ENCODE assay signal across 9 cellular contexts in the genomic region with DNA sequence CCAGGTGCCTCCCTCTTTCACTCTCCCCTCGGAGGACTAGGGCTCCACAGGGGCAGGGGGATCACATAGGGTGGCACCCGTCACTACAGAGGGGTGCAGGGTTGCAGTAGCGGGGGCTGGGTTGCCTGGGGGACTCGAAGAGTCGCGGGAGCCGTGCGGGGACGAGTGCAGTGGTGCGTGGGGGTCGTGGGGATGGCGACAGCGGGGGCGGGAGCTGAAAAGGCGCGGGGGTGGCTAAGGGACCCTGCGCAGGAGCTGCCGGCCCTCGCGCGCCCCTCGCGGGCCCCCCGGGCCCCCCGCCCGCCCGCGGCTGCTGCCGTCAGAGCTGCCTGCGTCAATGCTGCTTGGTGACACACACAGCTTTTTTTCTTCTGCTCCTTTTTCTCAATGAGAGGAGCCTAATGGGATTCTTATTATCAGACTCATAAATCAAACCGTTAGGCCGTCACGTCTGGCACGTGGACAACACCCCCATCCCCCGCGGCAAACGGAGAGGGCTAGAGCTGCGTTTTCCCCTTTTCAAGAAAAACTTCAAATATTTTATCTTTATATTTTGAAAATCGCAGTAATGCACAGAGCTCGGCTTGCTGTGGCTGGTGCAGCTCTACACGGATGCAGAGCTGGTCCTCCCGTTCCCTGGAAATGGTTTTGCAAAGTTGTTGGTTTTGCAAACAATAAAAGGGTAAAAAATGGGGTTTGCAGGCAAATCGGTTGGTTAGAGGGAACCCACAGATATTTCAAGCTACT.
DNase-seq lines count a peak whose midpoint lies in the region; ATAC-seq and TF ChIP-seq lines count a peak whose summit lies in the region.
"Had no signal": no experiment of that assay in that cellular context is flagged by ENCODE, and none has a peak within 500 bp of the region (broad histone marks: within the 10 kb centered on the region; RNA-seq: fewer than 3 reads in every experiment).

No MANE protein-coding gene starts in this region.

- H3K4me1 ChIP-seq in CD8-positive, alpha-beta T cell (ENCODE audit: insufficient read depth, low read length), result no peaks in the 10 kb centered on the region
- H3K4me1 ChIP-seq in fibroblast of lung (ENCODE audit: control insufficient read depth, extremely low read depth, insufficient read depth, low read length), result peaks cover 3% of the 10 kb centered on the region
- H3K4me1 ChIP-seq in neuronal stem cell (ENCODE audit: control insufficient read depth in 2 of 2, insufficient read depth in 1 of 2, low read depth in 1 of 2, low read length in 2 of 2), result peaks cover 16 to 20% of the 10 kb centered on the region in 2 donors

- no peak overlapping the region for H3K27ac Mint-ChIP-seq in CD8-positive, alpha-beta T cell
- H3K27ac Mint-ChIP-seq: activated naive CD8-positive, alpha-beta T cell had no signal

- H3K4me3 Mint-ChIP-seq in CD8-positive, alpha-beta T cell, result no peak overlapping the region
- H3K4me3 Mint-ChIP-seq: activated naive CD8-positive, alpha-beta T cell had no signal

- no peaks in the 10 kb centered on the region for H3K36me3 ChIP-seq in CD8-positive, alpha-beta T cell (ENCODE audit: insufficient read depth, low read length)
- H3K36me3 ChIP-seq in fibroblast of lung (ENCODE audit: control insufficient read depth, insufficient read depth, low read length) (no peaks in the 10 kb centered on the region), neuronal stem cell (replicated peaks in 1 of 2; ENCODE audit: control insufficient read depth in 2 of 2, insufficient read depth in 2 of 2, low read length in 2 of 2) (no peaks in the 10 kb centered on the region)

- no CpG with 5 or more reads among the region's 43 CpGs for WGBS in neuronal stem cell (ENCODE audit: extremely low coverage in 2 of 2, insufficient read length in 2 of 2, insufficient replicate concordance in 1 of 2), 2 donors
- 0 to 3% methylated on average over 26 to 32 of the region's 43 CpGs for WGBS in lower leg skin, 2 donors

- intact Hi-C loops in CD8-positive, alpha-beta T cell (cut with DNase I, micrococcal nuclease), result no loop called here
- intact Hi-C loops in lower leg skin (cut with DNase I; ENCODE audit: low total_unique reads), result no loop called here

- H3K9me3 Mint-ChIP-seq in CD8-positive, alpha-beta T cell, result no peaks in the 10 kb centered on the region

- H3K27me3 Mint-ChIP-seq in CD8-positive, alpha-beta T cell (ENCODE audit: low read depth), result peaks cover 63% of the 10 kb centered on the region

- TF ChIP-seq CTCF in CD8-positive, alpha-beta T cell (IDR thresholded peaks at IDR 0.05), result no peak
- TF ChIP-seq CTCF in fibroblast of lung (conservative IDR thresholded peaks at IDR 0.05 in 1 of 2, IDR thresholded peaks at IDR 0.05 in 1 of 2; ENCODE audit: low read depth in 1 of 2, low read length in 2 of 2) (no peak), lower leg skin (IDR thresholded peaks at IDR 0.05) (no peak)

- no peak overlapping the region for H3K27ac ChIP-seq in CD8-positive, alpha-beta T cell (ENCODE audit: low read depth, low read length)
- H3K27ac ChIP-seq in fibroblast of lung (ENCODE audit: insufficient read depth, low read length) (peak overlapping the region; percentile 34), neuronal stem cell (replicated peaks; ENCODE audit: low read length) (no peak overlapping the region)

- peak overlapping the region; percentile 43 for H2BK12ac ChIP-seq in neuronal stem cell (ENCODE audit: low read length)

- H3K4ac ChIP-seq in neuronal stem cell (ENCODE audit: low read length), result no peak overlapping the region

- H3K4me1 Mint-ChIP-seq in CD8-positive, alpha-beta T cell (ENCODE audit: low read depth), result peaks cover 11% of the 10 kb centered on the region

- peak overlapping the region; percentile 45 for H2BK5ac ChIP-seq in neuronal stem cell (ENCODE audit: low read length)

- H3K36me3 Mint-ChIP-seq in CD8-positive, alpha-beta T cell, result no peaks in the 10 kb centered on the region
- H3K36me3 Mint-ChIP-seq: activated naive CD8-positive, alpha-beta T cell had no signal

- no peaks in the 10 kb centered on the region for H3K79me2 ChIP-seq in fibroblast of lung (ENCODE audit: control insufficient read depth, insufficient read depth, low read length)

- H2BK120ac ChIP-seq in neuronal stem cell (ENCODE audit: low read depth, low read length), result no peak overlapping the region

- POLR2A ChIA-PET in CD8-positive, alpha-beta T cell (lab: Charles Lee), result no interaction called here

- H3K79me1 ChIP-seq in neuronal stem cell (ENCODE audit: low read depth, low read length), result no peaks in the 10 kb centered on the region

- H3K9me3 ChIP-seq in CD8-positive, alpha-beta T cell (ENCODE audit: low read length), result no peaks in the 10 kb centered on the region
- no peaks in the 10 kb centered on the region for H3K9me3 ChIP-seq in fibroblast of lung (ENCODE audit: control insufficient read depth, insufficient read depth, low read depth, low read length)
- no peaks in the 10 kb centered on the region for H3K9me3 ChIP-seq in neuronal stem cell (replicated peaks in 1 of 2; ENCODE audit: control insufficient read depth in 2 of 2, insufficient read depth in 1 of 2, low read depth in 1 of 2, low read length in 2 of 2)

- H2AFZ ChIP-seq in fibroblast of lung (ENCODE audit: low read length) (peak overlapping the region; percentile 37), neuronal stem cell (ENCODE audit: low read length) (peak overlapping the region; percentile 96)

- H3K4me3 ChIP-seq in CD8-positive, alpha-beta T cell (ENCODE audit: low read depth, low read length), result no peak overlapping the region
- peak overlapping the region; percentile 12 to 62 (median 43) for H3K4me3 ChIP-seq in fibroblast of lung (replicated peaks in 1 of 4; ENCODE audit: control extremely low read depth in 1 of 4, insufficient read depth in 1 of 4, low read depth in 3 of 4, low read length in 4 of 4)
- peak overlapping the region; percentile 44 to 49 for H3K4me3 ChIP-seq in neuronal stem cell (ENCODE audit: low read length in 2 of 2)
- no peak overlapping the region for H3K4me3 ChIP-seq in lower leg skin (ENCODE audit: low read depth, poor library complexity, severe bottlenecking)

- no peak for DNase-seq in CD8-positive, alpha-beta T cell
- DNase-seq in NCI-H748 (lab: John Stamatoyannopoulos, UW; ENCODE audit: unreplicated experiment) (peak; percentile 80), fibroblast of lung (ENCODE audit: low read depth in 2 of 2) (peak; percentile 88 to 93), neuronal stem cell (ENCODE audit: low spot score) (no peak), DMS114 treated with DMSO at 0.1 percent for 48 hours (lab: John Stamatoyannopoulos, UW; ENCODE audit: unreplicated experiment) (no peak), lower leg skin (ENCODE audit: low spot score in 2 of 2) (no peak)

- no peak overlapping the region for H3K14ac ChIP-seq in neuronal stem cell (ENCODE audit: low read length)

- peak; percentile 44 for ATAC-seq in CD8-positive, alpha-beta T cell
- ATAC-seq in GM21528 (IDR thresholded peaks at IDR 0.05; ENCODE audit: low FRiP score, unreplicated experiment), result no peak
- ATAC-seq in GM18907 (IDR thresholded peaks at IDR 0.05; ENCODE audit: unreplicated experiment), result no peak

- TF ChIP-seq POLR2A in lower leg skin (IDR thresholded peaks at IDR 0.05), result no peak

- no peak overlapping the region for H4K8ac ChIP-seq in neuronal stem cell (ENCODE audit: low read depth, low read length)

- H3K27me3 ChIP-seq in CD8-positive, alpha-beta T cell (ENCODE audit: insufficient read depth, low read length), result peaks cover 16% of the 10 kb centered on the region
- no peaks in the 10 kb centered on the region for H3K27me3 ChIP-seq in fibroblast of lung (ENCODE audit: control insufficient read depth, insufficient read depth, low read length)
- H3K27me3 ChIP-seq in neuronal stem cell (ENCODE audit: control insufficient read depth in 3 of 3, insufficient read depth in 3 of 3, low read depth in 1 of 3, low read length in 3 of 3), result peaks cover 6 to 55% (median 31%) of the 10 kb centered on the region in 3 experiments

- H2BK15ac ChIP-seq in neuronal stem cell (ENCODE audit: low read length), result peak overlapping the region; percentile 51

- H2AK5ac ChIP-seq in neuronal stem cell (ENCODE audit: low read depth, low read length), result no peak overlapping the region

- no peaks in the 10 kb centered on the region for H4K20me1 ChIP-seq in fibroblast of lung (ENCODE audit: control insufficient read depth, extremely low read depth, insufficient read depth, low read length)

- peak overlapping the region; percentile 92 for H3K18ac ChIP-seq in neuronal stem cell (ENCODE audit: low read length)

- CTCF ChIA-PET in CD8-positive, alpha-beta T cell (lab: Charles Lee), result no interaction called here

- H3K9ac ChIP-seq in fibroblast of lung (ENCODE audit: insufficient read depth, low read length) (peak overlapping the region; percentile 63), neuronal stem cell (ENCODE audit: low read depth, low read length, poor library complexity) (peak overlapping the region; percentile 65)

- H3K23ac ChIP-seq in neuronal stem cell (ENCODE audit: low read depth, low read length, poor library complexity), result no peak overlapping the region

- no peak overlapping the region for H4K91ac ChIP-seq in neuronal stem cell (ENCODE audit: low read depth, low read length, poor library complexity)

- H3K4me2 ChIP-seq in fibroblast of lung (ENCODE audit: extremely low read depth, insufficient read depth, low read length) (peak overlapping the region; percentile 66), neuronal stem cell (ENCODE audit: insufficient read depth, low read length, poor library complexity, severe bottlenecking) (peak overlapping the region; percentile 67)

Comparison
In these comparisons a context has a peak if more than half of its experiments do, and no peak if none do; other contexts are left out.
1. DNase-seq: peak in NCI-H748 (single experiment) and fibroblast of lung (2 of 2); none in CD8-positive, alpha-beta T cell (0 of 7), neuronal stem cell (single experiment), DMS114 treated with DMSO at 0.1 percent for 48 hours (single experiment) and lower leg skin (0 of 2).
2. H3K4me3 ChIP-seq: peak in fibroblast of lung (4 of 4) and neuronal stem cell (2 of 2); none in CD8-positive, alpha-beta T cell (single experiment) and lower leg skin (single experiment).